In the genomic region with DNA sequence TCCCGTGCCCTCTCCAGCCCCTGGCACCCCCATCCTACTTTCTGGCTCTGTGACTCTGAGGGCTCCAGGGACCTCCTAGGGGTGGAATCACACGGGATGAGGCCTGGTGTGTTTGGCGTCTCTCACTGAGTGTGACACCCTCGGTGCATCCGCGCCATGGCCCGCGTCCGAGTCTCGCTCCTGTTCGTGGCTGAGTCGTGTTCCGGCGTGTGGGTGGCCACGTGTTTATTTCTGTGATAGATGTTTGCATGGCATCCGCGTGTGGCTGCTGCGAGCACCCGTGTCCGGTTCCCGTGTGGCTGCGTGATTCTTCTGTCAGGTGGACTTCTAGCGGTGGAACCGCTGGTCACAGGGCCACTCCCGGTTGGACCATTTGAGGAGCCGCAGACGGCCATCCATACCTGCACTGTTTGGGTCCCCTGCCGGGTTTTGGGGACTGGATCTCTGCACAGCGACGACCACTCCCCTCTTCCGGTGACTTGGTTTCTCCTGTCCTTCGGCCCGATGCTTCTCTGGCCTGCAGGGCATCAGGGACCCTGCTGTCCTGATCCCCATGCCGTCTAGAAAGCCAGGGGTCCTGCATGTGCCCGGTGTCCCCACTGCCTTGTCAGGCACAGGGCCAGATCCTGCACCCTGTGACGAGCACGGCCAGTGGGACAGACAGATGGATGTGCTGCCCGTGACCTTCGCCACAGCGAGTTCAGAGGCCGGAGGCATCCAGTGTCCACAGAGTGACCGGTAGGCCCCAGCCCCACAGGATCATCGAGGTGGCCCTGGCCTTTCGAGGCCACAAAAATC, we compare ENCODE assay signal across 23 cellular contexts. TPM values are rescaled to one million over a fixed set of nuclear protein-coding genes. Genes with fewer than 3 reads are reported as not detected.
DNase-seq lines count a peak whose midpoint lies in the region; ATAC-seq and TF ChIP-seq lines count a peak whose summit lies in the region.
"Had no signal": no experiment of that assay in that cellular context is flagged by ENCODE, and none has a peak within 500 bp of the region (broad histone marks: within the 10 kb centered on the region; RNA-seq: fewer than 3 reads in every experiment).

No MANE protein-coding gene starts in this region.

- DNase-seq in activated CD4-positive, alpha-beta T cell treated with anti-CD3 and anti-CD28 coated beads for 36 hours, result no peak
- DNase-seq in activated CD4-positive, alpha-beta T cell treated with anti-CD3 and anti-CD28 coated beads, Interleukin-2, amount 50 U/mL, for 1 hour, result no peak
- DNase-seq in endodermal cell, result no peak
- DNase-seq in neural crest cell (ENCODE audit: low read depth, low spot score), result no peak
- DNase-seq in coronary artery (ENCODE audit: low spot score), result no peak
- DNase-seq in HFFc6, result no peak
- no peak for DNase-seq in Right ventricle myocardium superior
- DNase-seq in tibial artery, result no peak
- DNase-seq: AML-193, DMS 273 treated with DMSO at 0.1 percent for 48 hours, DND-41, GM23248, NCI-H1417, NCI-H187, NCI-H2107, NCI-H2227 treated with DMSO at 0.1 percent for 48 hours, NCI-H510A treated with DMSO at 0.1 percent for 48 hours, NCI-H82, OCI-M1 had no signal

- H3K4me3 ChIP-seq in endodermal cell (ENCODE audit: low read length) (no peak overlapping the region), coronary artery (no peak overlapping the region), tibial artery (no peak overlapping the region)
- H3K4me3 ChIP-seq: GM23248 had no signal

- no peaks in the 10 kb centered on the region for H3K4me1 ChIP-seq in endodermal cell (ENCODE audit: control insufficient read depth, insufficient read depth, low read length)
- peaks cover 0 to 11% (median 4%) of the 10 kb centered on the region in 4 donors for H3K4me1 ChIP-seq in tibial artery

- 96 to 97% methylated on average over 33 to 42 of the region's 44 CpGs for WGBS in endodermal cell (ENCODE audit: insufficient coverage in 1 of 2, insufficient read length in 1 of 2), 2 experiments

- no peak for ATAC-seq in activated CD4-positive, alpha-beta T cell treated with anti-CD3 and anti-CD28 coated beads for 36 hours
- no peak for ATAC-seq in Right ventricle myocardium superior (ENCODE audit: poor library complexity)
- ATAC-seq: HCT116 had no signal

- no peaks in the 10 kb centered on the region for H3K9me3 Mint-ChIP-seq in activated CD4-positive, alpha-beta T cell treated with anti-CD3 and anti-CD28 coated beads for 36 hours (ENCODE audit: low read depth)
- H3K9me3 Mint-ChIP-seq in endodermal cell (no peaks in the 10 kb centered on the region), neural crest cell (no peaks in the 10 kb centered on the region), HFFc6 (no peaks in the 10 kb centered on the region)

- H3K27ac ChIP-seq in endodermal cell (ENCODE audit: low read depth, low read length) (no peak overlapping the region), coronary artery (no peak overlapping the region), tibial artery (no peak overlapping the region)
- H3K27ac ChIP-seq: 22Rv1, C4-2B, GM23248, KMS-11 had no signal

- no peak overlapping the region for H3K4me3 Mint-ChIP-seq in activated CD4-positive, alpha-beta T cell treated with anti-CD3 and anti-CD28 coated beads for 36 hours
- no peak overlapping the region for H3K4me3 Mint-ChIP-seq in endodermal cell
- H3K4me3 Mint-ChIP-seq in neural crest cell, result no peak overlapping the region
- H3K4me3 Mint-ChIP-seq in HFFc6, result no peak overlapping the region

- intact Hi-C loops in activated CD4-positive, alpha-beta T cell treated with anti-CD3 and anti-CD28 coated beads for 36 hours (cut with DNase I, micrococcal nuclease), result loop anchor here in 1 of 2 experiments (10.0 kb wide), 1 partner anchor 1495 kb away; no protein-coding TSS in a partner anchor
- intact Hi-C loops in Right ventricle myocardium superior (cut with DNase I), result no loop called here
- intact Hi-C loops in tibial artery (cut with DNase I; ENCODE audit: low total_unique reads), result no loop called here

- H3K4me1 Mint-ChIP-seq in activated CD4-positive, alpha-beta T cell treated with anti-CD3 and anti-CD28 coated beads for 36 hours, result peaks cover 12% of the 10 kb centered on the region
- H3K4me1 Mint-ChIP-seq in endodermal cell, result peaks cover 2% of the 10 kb centered on the region
- H3K4me1 Mint-ChIP-seq in neural crest cell, result peaks cover 7% of the 10 kb centered on the region
- no peaks in the 10 kb centered on the region for H3K4me1 Mint-ChIP-seq in HFFc6 (ENCODE audit: low read depth)

- H3K36me3 Mint-ChIP-seq in activated CD4-positive, alpha-beta T cell treated with anti-CD3 and anti-CD28 coated beads for 36 hours (ENCODE audit: low read depth), result peaks cover 2% of the 10 kb centered on the region
- peaks cover 39% of the 10 kb centered on the region for H3K36me3 Mint-ChIP-seq in endodermal cell (ENCODE audit: low read depth)
- H3K36me3 Mint-ChIP-seq in neural crest cell (ENCODE audit: low read depth), result peaks cover 2% of the 10 kb centered on the region
- peaks cover 11% of the 10 kb centered on the region; the same call in 1 of the 2 replicates for H3K36me3 Mint-ChIP-seq in HFFc6 (ENCODE audit: low read depth)

- no peak overlapping the region for H3K9ac ChIP-seq in endodermal cell (ENCODE audit: extremely low read depth, low read length, poor library complexity, severe bottlenecking)
- H3K9ac ChIP-seq: GM23248, KMS-11 had no signal

- H3K36me3 ChIP-seq in endodermal cell (ENCODE audit: control insufficient read depth, insufficient read depth, low read length) (peaks cover 12% of the 10 kb centered on the region), tibial artery (peaks cover 0 to 45% (median 0%) of the 10 kb centered on the region in 3 donors)

- no peaks in the 10 kb centered on the region for H3K9me3 ChIP-seq in endodermal cell (ENCODE audit: control insufficient read depth, low read length)
- no peaks in the 10 kb centered on the region for H3K9me3 ChIP-seq in tibial artery

- H3K27me3 Mint-ChIP-seq in activated CD4-positive, alpha-beta T cell treated with anti-CD3 and anti-CD28 coated beads for 36 hours, result no peaks in the 10 kb centered on the region
- no peaks in the 10 kb centered on the region for H3K27me3 Mint-ChIP-seq in endodermal cell (ENCODE audit: insufficient read depth)
- H3K27me3 Mint-ChIP-seq in neural crest cell (ENCODE audit: low read depth), result no peaks in the 10 kb centered on the region
- H3K27me3 Mint-ChIP-seq in HFFc6 (ENCODE audit: insufficient read depth), result no peaks in the 10 kb centered on the region

- CTCF ChIA-PET in activated CD4-positive, alpha-beta T cell treated with anti-CD3 and anti-CD28 coated beads for 36 hours (lab: Charles Lee), result no interaction called here

- peak overlapping the region; percentile 14 for H3K27ac Mint-ChIP-seq in activated CD4-positive, alpha-beta T cell treated with anti-CD3 and anti-CD28 coated beads for 36 hours
- H3K27ac Mint-ChIP-seq in endodermal cell (peak overlapping the region; percentile 64), neural crest cell (ENCODE audit: unreplicated experiment) (peak overlapping the region; percentile 67), HFFc6 (no peak overlapping the region)

- POLR2A ChIA-PET in activated CD4-positive, alpha-beta T cell treated with anti-CD3 and anti-CD28 coated beads for 36 hours (lab: Charles Lee), result no interaction called here

- TF ChIP-seq CTCF in endodermal cell (conservative IDR thresholded peaks at IDR 0.05) (no peak), neural crest cell (conservative IDR thresholded peaks at IDR 0.05) (no peak), coronary artery (IDR thresholded peaks at IDR 0.05) (no peak), HFFc6 (IDR thresholded peaks at IDR 0.05) (no peak), tibial artery (IDR thresholded peaks at IDR 0.05) (no peak)

- H3K27me3 ChIP-seq in endodermal cell (ENCODE audit: control insufficient read depth, insufficient read depth, low read length, poor library complexity, severe bottlenecking) (no peaks in the 10 kb centered on the region), tibial artery (no peaks in the 10 kb centered on the region)

RNA-seq across cellular contexts. Expression of a gene that starts 8.5 kb away (rescaled TPM):
- total RNA-seq in activated CD4-positive, alpha-beta T cell treated with anti-CD3 and anti-CD28 coated beads for 36 hours, result 10 to 100 TPM; 56.0 to 78.1 TPM
- total RNA-seq in endodermal cell (100 to 1,000 TPM; 111 to 112 TPM), neural crest cell (130 and 133 TPM in 2 replicates), Right ventricle myocardium superior (24.3 TPM)
- 107 TPM for polyA plus RNA-seq in endodermal cell (2013, experiment 1 of 2)
- 98.1 TPM for polyA plus RNA-seq in endodermal cell (2013, experiment 2 of 2)
- total RNA-seq in HFFc6 (2021; fragmentation: NEBNext Ultra II Directional; extraction: Animal tissue kit (Norgen Biotek cat#: 25700)), result 10 to 100 TPM; 44.8 to 52.0 (median 51.1) TPM

RNA-seq across cellular contexts. Expression of a gene that starts 44.3 kb away (rescaled TPM):
- 1 to 10 TPM; 5.6 to 6.1 TPM for total RNA-seq in activated CD4-positive, alpha-beta T cell treated with anti-CD3 and anti-CD28 coated beads for 36 hours
- total RNA-seq in endodermal cell (10 to 100 TPM in 1 of 2 donors, 1 to 10 TPM in 1; 9.9 to 13.8 TPM), neural crest cell (13.7 and 14.1 TPM in 2 replicates), Right ventricle myocardium superior (2.1 TPM)
- polyA plus RNA-seq in endodermal cell (2013, experiment 1 of 2), result 4.5 TPM
- polyA plus RNA-seq in endodermal cell (2013, experiment 2 of 2), result 3.1 TPM
- 1 to 10 TPM; 2.3 to 4.2 (median 3.0) TPM for total RNA-seq in HFFc6 (2021; fragmentation: NEBNext Ultra II Directional; extraction: Animal tissue kit (Norgen Biotek cat#: 25700))

RNA-seq across cellular contexts. Expression of a gene that starts 44.3 kb away (rescaled TPM):
- total RNA-seq in activated CD4-positive, alpha-beta T cell treated with anti-CD3 and anti-CD28 coated beads for 36 hours, result 10 to 100 TPM; 20.5 to 25.6 TPM
- total RNA-seq in endodermal cell (10 to 100 TPM; 69.6 to 75.3 TPM), neural crest cell (71.2 and 79.9 TPM in 2 replicates), Right ventricle myocardium superior (16.2 TPM)
- polyA plus RNA-seq in endodermal cell (2013, experiment 1 of 2), result 46.5 TPM
- polyA plus RNA-seq in endodermal cell (2013, experiment 2 of 2), result 42.9 TPM
- total RNA-seq in HFFc6 (2021; fragmentation: NEBNext Ultra II Directional; extraction: Animal tissue kit (Norgen Biotek cat#: 25700)), result 10 to 100 TPM; 51.7 to 84.8 (median 58.5) TPM
